ENCODE assay signal across 2 cellular contexts in genomic region chr9:91060520-91061343, GRCh38.
TF ChIP-seq lines count a peak whose summit lies in the region.

No MANE protein-coding gene starts in this region.

TF ChIP-seq in A549, 52 proteins besides CTCF, POLR2A, EP300 and RAD21 (continued from another document and continues in another):
- TF ChIP-seq NR3C1 (IDR thresholded peaks at IDR 0.05): no peak
- no peak for TF ChIP-seq CBX8 (IDR thresholded peaks at IDR 0.05)
- TF ChIP-seq BCL3 (IDR thresholded peaks at IDR 0.05): peak; percentile 96; the same call in 2 of the 3 replicates
- no peak for TF ChIP-seq RARB (CRISPR knock-in tag; IDR thresholded peaks at IDR 0.05)
- TF ChIP-seq HDAC2 (IDR thresholded peaks at IDR 0.05): no peak
- TF ChIP-seq ATOH8 (CRISPR knock-in tag; IDR thresholded peaks at IDR 0.05; ENCODE audit: low read depth): no peak
- no peak for TF ChIP-seq NFE2L2 (conservative IDR thresholded peaks at IDR 0.05; ENCODE audit: low read length)
- no peak for TF ChIP-seq PHF8 (IDR thresholded peaks at IDR 0.05; ENCODE audit: borderline replicate concordance, low read depth)
- TF ChIP-seq MAX (IDR thresholded peaks at IDR 0.05): peak; percentile 79
- no peak for TF ChIP-seq SREBF2 (IDR thresholded peaks at IDR 0.05)
- no peak for TF ChIP-seq CHD2 (IDR thresholded peaks at IDR 0.05; ENCODE audit: low read length, partially characterized antibody)
- TF ChIP-seq FOSB (CRISPR knock-in tag; IDR thresholded peaks at IDR 0.05): no peak
- no peak for TF ChIP-seq HOXB13 (CRISPR knock-in tag; IDR thresholded peaks at IDR 0.05; ENCODE audit: low read depth)
- no peak for TF ChIP-seq ZNF302 (CRISPR knock-in tag; IDR thresholded peaks at IDR 0.05)
- peak; percentile 88 for TF ChIP-seq GATA3 (IDR thresholded peaks at IDR 0.05; ENCODE audit: borderline replicate concordance)
- no peak for TF ChIP-seq TFCP2L1 (CRISPR knock-in tag; IDR thresholded peaks at IDR 0.05)
- TF ChIP-seq CEBPB (IDR thresholded peaks at IDR 0.05): peak; percentile 98
- peak; percentile 91 for TF ChIP-seq FOSL2 (IDR thresholded peaks at IDR 0.05)
- TF ChIP-seq FOSL2 (CRISPR knock-in tag; IDR thresholded peaks at IDR 0.05): peak; percentile 98
- TF ChIP-seq EHF (CRISPR knock-in tag; IDR thresholded peaks at IDR 0.05): no peak
- TF ChIP-seq JUNB (IDR thresholded peaks at IDR 0.05): peak; percentile 88
- no peak for TF ChIP-seq POLR2AphosphoS2 (conservative IDR thresholded peaks at IDR 0.05; ENCODE audit: low read length)
- no peak for TF ChIP-seq REST (IDR thresholded peaks at IDR 0.05)
- TF ChIP-seq CHD4 (IDR thresholded peaks at IDR 0.05; ENCODE audit: borderline replicate concordance): no peak
- TF ChIP-seq RCOR1 (IDR thresholded peaks at IDR 0.05; ENCODE audit: low read depth, low read length): no peak
- TF ChIP-seq ESRRA (IDR thresholded peaks at IDR 0.05; ENCODE audit: borderline replicate concordance, low read length): no peak
- no peak for TF ChIP-seq KDM5A (IDR thresholded peaks at IDR 0.05)
- TF ChIP-seq MYC (IDR thresholded peaks at IDR 0.05; ENCODE audit: borderline replicate concordance, low read length): peak; percentile 45; the same call in 1 of the 2 replicates
- no peak for TF ChIP-seq ELK1 (IDR thresholded peaks at IDR 0.05; ENCODE audit: low read depth, low read length)
- TF ChIP-seq TP53 (CRISPR knock-in tag; IDR thresholded peaks at IDR 0.05): no peak
- TF ChIP-seq MAFK (IDR thresholded peaks at IDR 0.05; ENCODE audit: partially characterized antibody): no peak
- no peak for TF ChIP-seq NPAS2 (CRISPR knock-in tag; IDR thresholded peaks at IDR 0.05; ENCODE audit: borderline replicate concordance)
- TF ChIP-seq ZC3H11A (IDR thresholded peaks at IDR 0.05): no peak
- no peak for TF ChIP-seq MAZ (IDR thresholded peaks at IDR 0.05; ENCODE audit: borderline replicate concordance, low read depth, low read length)
- peak; percentile 90 for TF ChIP-seq HES2 (IDR thresholded peaks at IDR 0.05)
- no peak for TF ChIP-seq ZFP36 (IDR thresholded peaks at IDR 0.05; ENCODE audit: borderline replicate concordance, partially characterized antibody)

TF ChIP-seq in HepG2, 621 proteins besides CTCF, POLR2A, EP300 and RAD21 (continued from another document and continues in another):
- TF ChIP-seq ZNF770 (CRISPR knock-in tag; IDR thresholded peaks at IDR 0.05) (no peak), CENPX (CRISPR knock-in tag; IDR thresholded peaks at IDR 0.05) (no peak), THAP7 (CRISPR knock-in tag; IDR thresholded peaks at IDR 0.05) (no peak), RORA (CRISPR knock-in tag; IDR thresholded peaks at IDR 0.05) (no peak), MAFK (conservative IDR thresholded peaks at IDR 0.05 in 1 of 2, IDR thresholded peaks at IDR 0.05 in 1 of 2; ENCODE audit: low read length in 2 of 2) (no peak; a peak in 1 of 4 replicates), HIVEP1 (CRISPR knock-in tag; IDR thresholded peaks at IDR 0.05) (no peak), ZNF607 (CRISPR knock-in tag; IDR thresholded peaks at IDR 0.05; ENCODE audit: borderline replicate concordance) (no peak), PLSCR1 (CRISPR knock-in tag; IDR thresholded peaks at IDR 0.05; ENCODE audit: borderline replicate concordance) (no peak), MATR3 (CRISPR knock-in tag; IDR thresholded peaks at IDR 0.05) (no peak), ZNF768 (CRISPR knock-in tag; IDR thresholded peaks at IDR 0.05) (no peak), UBTF (CRISPR knock-in tag; IDR thresholded peaks at IDR 0.05) (no peak), ZHX2 (IDR thresholded peaks at IDR 0.05; ENCODE audit: low read depth) (no peak), ZHX2 (CRISPR knock-in tag; IDR thresholded peaks at IDR 0.05; ENCODE audit: borderline replicate concordance) (no peak), ZNF589 (CRISPR knock-in tag; conservative IDR thresholded peaks at IDR 0.05) (no peak), GFI1 (CRISPR knock-in tag; IDR thresholded peaks at IDR 0.05; ENCODE audit: borderline replicate concordance) (no peak), ZNF12 (CRISPR knock-in tag; IDR thresholded peaks at IDR 0.05) (no peak), DPF2 (CRISPR knock-in tag; IDR thresholded peaks at IDR 0.05; ENCODE audit: borderline replicate concordance, low read depth) (no peak), SYNCRIP (IDR thresholded peaks at IDR 0.05; ENCODE audit: insufficient read depth, low read depth, low read length) (no peak), ZNF101 (CRISPR knock-in tag; IDR thresholded peaks at IDR 0.05; ENCODE audit: borderline replicate concordance, low read depth) (no peak), RFXANK (CRISPR knock-in tag; IDR thresholded peaks at IDR 0.05) (no peak), TMF1 (CRISPR knock-in tag; IDR thresholded peaks at IDR 0.05; ENCODE audit: low read depth) (no peak), GTF3A (CRISPR knock-in tag; conservative IDR thresholded peaks at IDR 0.05) (no peak), ZNF232 (CRISPR knock-in tag; IDR thresholded peaks at IDR 0.05; ENCODE audit: borderline replicate concordance) (no peak), ZBED4 (CRISPR knock-in tag; IDR thresholded peaks at IDR 0.05; ENCODE audit: borderline replicate concordance) (peak; percentile 51; the same call in 1 of the 2 replicates), KDM1A (CRISPR knock-in tag; IDR thresholded peaks at IDR 0.05) (no peak; the same call in 1 of the 2 replicates)
